Comparison of ENCODE assay signal across 22 cellular contexts in the genomic region with DNA sequence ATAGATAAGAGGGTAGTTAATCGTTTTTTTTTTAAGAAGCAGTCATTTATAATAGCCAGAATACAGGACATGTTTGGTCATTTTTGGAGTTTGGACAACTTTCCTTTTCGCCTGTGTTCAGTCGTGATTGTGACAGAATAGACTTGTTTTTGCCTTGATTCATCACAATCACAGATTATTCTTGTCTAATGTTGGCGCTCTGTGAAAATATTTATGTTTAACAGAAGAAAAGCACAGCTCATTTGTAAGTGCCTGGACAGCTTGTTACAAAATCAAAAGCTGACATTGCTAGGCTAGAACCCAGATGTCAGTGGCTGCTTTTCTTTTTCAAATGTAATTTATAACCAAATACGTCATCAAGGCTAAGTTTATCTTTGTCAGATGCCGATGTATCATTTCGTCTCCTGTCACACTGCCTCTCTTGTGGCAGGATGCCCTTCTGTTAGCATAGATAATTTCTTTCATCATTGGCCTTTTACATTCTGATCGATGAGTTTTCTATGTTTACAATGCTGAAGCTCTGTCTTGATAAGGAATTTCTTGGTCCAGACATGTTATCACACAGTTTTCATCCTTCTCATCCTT.
"Had no signal": no experiment of that assay in that cellular context is flagged by ENCODE, and none has a peak within 500 bp of the region (broad histone marks: within the 10 kb centered on the region; RNA-seq: fewer than 3 reads in every experiment).

No MANE protein-coding gene starts in this region.

- H3K36me3 Mint-ChIP-seq: activated naive CD4-positive, alpha-beta T cell treated with anti-CD3 and anti-CD28 coated beads, Interleukin-2, amount 50 U/mL, for 72 hours had no signal

- H3K9me3 Mint-ChIP-seq: activated CD4-positive, alpha-beta T cell treated with anti-CD3 and anti-CD28 coated beads, Interleukin-2, amount 10 ng/mL, durations not matched to agents 7 days and 5 days had no signal

- H3K4me1 Mint-ChIP-seq: activated CD4-positive, alpha-beta T cell treated with anti-CD3 and anti-CD28 coated beads, Interleukin-2, amount 10 ng/mL, durations not matched to agents 7 days and 5 days had no signal

- H3K4me3 Mint-ChIP-seq: activated CD4-positive, alpha-beta T cell treated with anti-CD3 and anti-CD28 coated beads, Interleukin-2, amount 10 ng/mL, durations not matched to agents 7 days and 5 days; activated CD8-positive, alpha-beta T cell treated with anti-CD3 and anti-CD28 coated beads, Interleukin-2, amount 10 ng/mL, durations not matched to agents 7 days and 5 days; natural killer cell treated with Interleukin-12 subunit alpha and Interleukin-12 subunit beta and Interleukin-15 and Interleukin-18, amount 100 ng/mL, for 72 hours; stimulated activated naive CD8-positive, alpha-beta T cell treated with anti-CD3 and anti-CD28 coated beads, Interleukin-15, Interleukin-2, amounts not matched to agents 100 ng/mL and 50 ng/mL, for 24 hours had no signal

- H3K9me3 ChIP-seq: ascending aorta, esophagus muscularis mucosa, pancreas, psoas muscle, right atrium auricular region, tibial artery had no signal

- DNase-seq: activated CD4-positive, alpha-beta T cell treated with anti-CD3 and anti-CD28 coated beads, Interleukin-2, amount 10 ng/mL, durations not matched to agents 7 days and 5 days; activated CD4-positive, CD25-positive, alpha-beta regulatory T cell treated with anti-CD3 and anti-CD28 coated beads, Interleukin-2, amount 50 U/mL, for 72 hours; activated CD8-positive, alpha-beta T cell treated with anti-CD3 and anti-CD28 coated beads, Interleukin-2, amount 10 ng/mL, durations not matched to agents 7 days and 5 days; activated gamma-delta T cell treated with Interleukin-2 at 50 U/mL for 16 hours; activated T-cell treated with anti-CD3 and anti-CD28 coated beads, Interleukin-2, amount 50 U/mL, for 1 hour; foreskin keratinocyte; kidney glomerular epithelial cell; left ventricle myocardium inferior; midbrain; pancreas; psoas muscle; stimulated activated CD4-positive, alpha-beta T cell treated with anti-CD3 and anti-CD28 coated beads, Interleukin-1b, Interleukin-23, amount 100 ng/mL, for 48 hours; substantia nigra; tibial artery had no signal

- FAIRE-seq: pancreas had no signal

- ATAC-seq: activated CD8-positive, alpha-beta T cell treated with anti-CD3 and anti-CD28 coated beads, Interleukin-2, amount 10 ng/mL, durations not matched to agents 7 days and 5 days; activated naive CD4-positive, alpha-beta T cell treated with anti-CD3 and anti-CD28 coated beads, Interleukin-2, amount 50 U/mL, for 72 hours; foreskin keratinocyte; natural killer cell treated with Interleukin-12 subunit alpha and Interleukin-12 subunit beta and Interleukin-15 and Interleukin-18, amount 100 ng/mL, for 72 hours; pancreas; psoas muscle had no signal

- H3K27me3 ChIP-seq: ascending aorta, esophagus muscularis mucosa, foreskin keratinocyte, pancreas, right atrium auricular region, tibial artery had no signal

- H3K27me3 Mint-ChIP-seq: activated CD4-positive, alpha-beta T cell treated with anti-CD3 and anti-CD28 coated beads, Interleukin-2, amount 10 ng/mL, durations not matched to agents 7 days and 5 days; natural killer cell treated with Interleukin-12 subunit alpha and Interleukin-12 subunit beta and Interleukin-15 and Interleukin-18, amount 100 ng/mL, for 72 hours; stimulated activated naive CD8-positive, alpha-beta T cell treated with anti-CD3 and anti-CD28 coated beads, Interleukin-15, Interleukin-2, amounts not matched to agents 100 ng/mL and 50 ng/mL, for 24 hours had no signal

- H3K27ac Mint-ChIP-seq: activated CD4-positive, alpha-beta T cell treated with anti-CD3 and anti-CD28 coated beads, Interleukin-2, amount 10 ng/mL, durations not matched to agents 7 days and 5 days; activated CD8-positive, alpha-beta T cell treated with anti-CD3 and anti-CD28 coated beads, Interleukin-2, amount 10 ng/mL, durations not matched to agents 7 days and 5 days; activated naive CD4-positive, alpha-beta T cell treated with anti-CD3 and anti-CD28 coated beads, Interleukin-2, amount 50 U/mL, for 72 hours; natural killer cell treated with Interleukin-12 subunit alpha and Interleukin-12 subunit beta and Interleukin-15 and Interleukin-18, amount 100 ng/mL, for 72 hours; stimulated activated naive CD8-positive, alpha-beta T cell treated with anti-CD3 and anti-CD28 coated beads, Interleukin-15, Interleukin-2, amounts not matched to agents 100 ng/mL and 50 ng/mL, for 24 hours had no signal

- H3K4me3 ChIP-seq: ascending aorta, coronary artery, esophagus muscularis mucosa, left ventricle myocardium inferior, pancreas, psoas muscle, right atrium auricular region, tibial artery had no signal

- H3K36me3 ChIP-seq: ascending aorta, esophagus muscularis mucosa, left ventricle myocardium inferior, pancreas, right atrium auricular region, tibial artery had no signal

- H3K27ac ChIP-seq: ascending aorta, coronary artery, esophagus muscularis mucosa, foreskin keratinocyte, left ventricle myocardium inferior, pancreas, psoas muscle, right atrium auricular region, tibial artery, VCaP had no signal

- H3K4me1 ChIP-seq: ascending aorta, foreskin keratinocyte, left ventricle myocardium inferior, pancreas, psoas muscle, right atrium auricular region, tibial artery had no signal
